Comparison of ENCODE assay signal across 5 cellular contexts in genomic region chr19:1797313-1797712, GRCh38. TPM values are rescaled to one million over a fixed set of nuclear protein-coding genes. Genes with fewer than 3 reads are reported as not detected.
"Had no signal": no experiment of that assay in that cellular context is flagged by ENCODE, and none has a peak within 500 bp of the region (broad histone marks: within the 10 kb centered on the region; RNA-seq: fewer than 3 reads in every experiment).

No MANE protein-coding gene starts in this region.

RNA-seq across cellular contexts. Expression of gene ONECUT3, which starts 44.0 kb away (rescaled TPM):
- polyA plus RNA-seq: endothelial cell of umbilical vein, fibroblast of lung, foreskin keratinocyte, heart left ventricle, heart right ventricle had no signal
